In the genomic region with DNA sequence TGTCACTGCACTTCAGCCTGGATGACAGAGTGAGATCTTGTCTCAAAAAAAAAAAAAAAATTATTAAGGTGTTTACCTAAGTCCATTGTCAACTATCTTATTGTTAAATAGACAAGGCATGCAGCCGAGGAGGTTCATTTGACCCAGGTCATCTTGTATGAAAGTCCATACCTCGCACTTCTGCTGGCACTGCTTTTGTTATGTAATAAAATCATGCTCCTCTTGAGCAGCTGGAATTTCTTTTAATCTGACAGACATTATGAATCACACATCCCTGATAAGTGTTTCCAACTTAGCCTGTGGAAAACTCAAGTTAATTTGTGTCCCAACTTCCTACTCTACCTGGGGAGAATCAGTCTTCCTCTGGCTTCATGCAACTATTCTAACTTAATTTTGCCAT, we compare ENCODE assay signal across 24 cellular contexts.
"Had no signal": no experiment of that assay in that cellular context is flagged by ENCODE, and none has a peak within 500 bp of the region (broad histone marks: within the 10 kb centered on the region; RNA-seq: fewer than 3 reads in every experiment).

No MANE protein-coding gene starts in this region.

- H3K4me3 ChIP-seq: colonic mucosa, esophagus muscularis mucosa, heart right ventricle, left ventricle myocardium inferior, lower lobe of right lung, mucosa of descending colon, right atrium auricular region, sigmoid colon, skin epidermis, thoracic aorta, tibial nerve, upper lobe of left lung had no signal

- H3K9ac ChIP-seq: parathyroid adenoma had no signal

- H3K27ac ChIP-seq: colonic mucosa, esophagus muscularis mucosa, heart right ventricle, left ventricle myocardium inferior, lower lobe of right lung, neutrophil, parathyroid adenoma, right atrium auricular region, sigmoid colon, skin epidermis, thoracic aorta, tibial nerve, upper lobe of left lung had no signal

- H3K4me1 ChIP-seq: colonic mucosa, left ventricle myocardium inferior, lower lobe of right lung, parathyroid adenoma, right atrium auricular region, tibial nerve, upper lobe of left lung had no signal

- DNase-seq: colonic mucosa; effector CD8-positive, alpha-beta T cell; endodermal cell; foreskin melanocyte; glutamatergic neuron; heart right ventricle; hippocampal formation; left colon; left ventricle myocardium inferior; lower lobe of right lung; mucosa of descending colon; naive B cell; sigmoid colon; stimulated activated CD4-positive, alpha-beta T cell treated with anti-CD3 and anti-CD28 coated beads, Interleukin-15, amount 100 ng/mL, for 24 hours; stimulated activated CD4-positive, alpha-beta T cell treated with anti-CD3 and anti-CD28 coated beads, Interleukin-2, amount 100 ng/mL, for 48 hours; stimulated activated naive B cell treated with anti-CD40 and anti-IgM and Interleukin-4, amounts not matched to agents 10 μg/mL and 1 μg/mL and 100 μg/mL, for 72 hours; upper lobe of left lung had no signal

- H2AFZ ChIP-seq: parathyroid adenoma had no signal

- H3K79me2 ChIP-seq: parathyroid adenoma had no signal

- H3K36me3 ChIP-seq: colonic mucosa, esophagus muscularis mucosa, heart right ventricle, left ventricle myocardium inferior, lower lobe of right lung, neutrophil, right atrium auricular region, sigmoid colon, thoracic aorta, tibial nerve, upper lobe of left lung had no signal

- H3K9me3 ChIP-seq: colonic mucosa, esophagus muscularis mucosa, heart right ventricle, left ventricle myocardium inferior, lower lobe of right lung, mucosa of descending colon, neutrophil, right atrium auricular region, sigmoid colon, thoracic aorta, tibial nerve, upper lobe of left lung had no signal

- H3K27me3 ChIP-seq: colonic mucosa, esophagus muscularis mucosa, heart right ventricle, neutrophil, right atrium auricular region, sigmoid colon, tibial nerve, upper lobe of left lung had no signal
